ENCODE assay signal across 1 cellular context in the genomic region with DNA sequence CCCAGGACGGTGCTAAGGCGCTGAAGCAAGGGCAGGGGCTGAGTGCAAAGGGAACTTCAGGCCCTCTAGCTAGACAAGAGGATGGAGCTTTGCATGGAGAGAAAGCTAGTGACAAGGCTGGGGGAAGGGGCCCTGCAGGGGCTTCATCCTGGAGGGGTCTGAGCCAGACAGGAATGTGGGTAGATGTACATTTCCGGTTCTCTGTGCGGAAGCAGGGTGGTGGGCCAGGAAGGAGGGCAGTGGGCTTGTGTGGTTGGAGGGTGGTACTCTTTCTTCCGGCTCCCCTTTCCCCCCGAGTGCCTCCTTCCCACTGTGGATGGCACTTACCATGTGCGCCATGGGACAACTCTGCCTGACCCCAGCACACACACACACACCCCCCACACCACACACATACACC.
TF ChIP-seq lines count a peak whose summit lies in the region.

No MANE protein-coding gene starts in this region.

TF ChIP-seq in H1, 55 proteins besides CTCF, POLR2A, EP300 and RAD21:
- TF ChIP-seq RXRA (IDR thresholded peaks at IDR 0.05; ENCODE audit: insufficient read depth, low read depth, low read length) (no peak), GTF2F1 (IDR thresholded peaks at IDR 0.05; ENCODE audit: borderline replicate concordance, low read depth, low read length) (no peak), RNF2 (IDR thresholded peaks at IDR 0.05; ENCODE audit: borderline replicate concordance, low read depth, low read length, missing control alignments, poor library complexity, severe bottlenecking) (no peak), ASH2L (IDR thresholded peaks at IDR 0.05; ENCODE audit: low read length) (no peak), KDM1A (IDR thresholded peaks at IDR 0.05; ENCODE audit: borderline replicate concordance, low read length) (no peak), POU5F1 (IDR thresholded peaks at IDR 0.05; ENCODE audit: low read depth, low read length) (no peak), TCF12 (IDR thresholded peaks at IDR 0.05; ENCODE audit: low read depth, low read length) (no peak), SIRT6 (IDR thresholded peaks at IDR 0.05; ENCODE audit: low read length) (no peak), NANOG (IDR thresholded peaks at IDR 0.05; ENCODE audit: insufficient read depth, low read depth, low read length, poor library complexity, severe bottlenecking) (no peak), GABPA (IDR thresholded peaks at IDR 0.05; ENCODE audit: borderline replicate concordance, insufficient read depth, low read length) (no peak), CHD1 (IDR thresholded peaks at IDR 0.05; ENCODE audit: low read depth, low read length) (no peak), JUND (IDR thresholded peaks at IDR 0.05; ENCODE audit: low read length) (no peak)
- TF ChIP-seq, protein P1, sequence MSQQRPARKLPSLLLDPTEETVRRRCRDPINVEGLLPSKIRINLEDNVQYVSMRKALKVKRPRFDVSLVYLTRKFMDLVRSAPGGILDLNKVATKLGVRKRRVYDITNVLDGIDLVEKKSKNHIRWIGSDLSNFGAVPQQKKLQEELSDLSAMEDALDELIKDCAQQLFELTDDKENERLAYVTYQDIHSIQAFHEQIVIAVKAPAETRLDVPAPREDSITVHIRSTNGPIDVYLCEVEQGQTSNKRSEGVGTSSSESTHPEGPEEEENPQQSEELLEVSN (IDR thresholded peaks at IDR 0.05), result no peak
